Comparison of ENCODE assay signal across 30 cellular contexts in genomic region chr13:75347925-75348324, GRCh38.
"Had no signal": no experiment of that assay in that cellular context is flagged by ENCODE, and none has a peak within 500 bp of the region (broad histone marks: within the 10 kb centered on the region; RNA-seq: fewer than 3 reads in every experiment).

No MANE protein-coding gene starts in this region.

- H3K27ac ChIP-seq: ascending aorta, brain microvascular endothelial cell, gastroesophageal sphincter, pancreas, psoas muscle, sigmoid colon, thyroid gland, upper lobe of left lung, vagina, VCaP had no signal

- H3K4me3 ChIP-seq: ascending aorta, gastroesophageal sphincter, pancreas, psoas muscle, sigmoid colon, smooth muscle cell, stomach, thyroid gland, upper lobe of left lung, vagina had no signal

- H3K9me3 ChIP-seq: ascending aorta, gastroesophageal sphincter, pancreas, psoas muscle, sigmoid colon, stomach, thyroid gland, upper lobe of left lung, vagina had no signal

- H3K27me3 ChIP-seq: ascending aorta, brain microvascular endothelial cell, gastroesophageal sphincter, pancreas, sigmoid colon, stomach, thyroid gland, upper lobe of left lung, vagina had no signal

- H3K4me2 ChIP-seq: smooth muscle cell had no signal

- H3K4me1 ChIP-seq: ascending aorta, gastroesophageal sphincter, pancreas, thyroid gland, upper lobe of left lung, vagina had no signal

- H3K36me3 ChIP-seq: brain microvascular endothelial cell, pancreas, sigmoid colon, thyroid gland had no signal

- DNase-seq: activated CD4-positive, alpha-beta T cell treated with anti-CD3 and anti-CD28 coated beads for 48 hours; activated CD4-positive, alpha-beta T cell treated with anti-CD3 and anti-CD28 coated beads, Interleukin-2, amount 50 U/mL, for 48 hours; activated CD8-positive, alpha-beta memory T cell treated with anti-CD3 and anti-CD28 coated beads for 24 hours; activated effector memory CD4-positive, alpha-beta T cell treated with anti-CD3 and anti-CD28 coated beads, Interleukin-2, amount 50 U/mL, for 16 hours; activated naive CD4-positive, alpha-beta T cell treated with anti-CD3 and anti-CD28 coated beads for 36 hours; activated naive CD8-positive, alpha-beta T cell treated with anti-CD3 and anti-CD28 coated beads, Interleukin-2, amount 10 ng/mL, durations not matched to agents 7 days and 5 days; brain microvascular endothelial cell; central memory CD4-positive, alpha-beta T cell; head of caudate nucleus; hippocampal formation; left colon; midbrain; naive thymus-derived CD4-positive, alpha-beta T cell; pancreas; psoas muscle; sigmoid colon; stimulated activated CD4-positive, alpha-beta T cell treated with anti-CD3 and anti-CD28 coated beads, Interleukin-1b, Interleukin-23, amount 100 ng/mL, for 48 hours; stimulated activated CD4-positive, alpha-beta T cell treated with anti-CD3 and anti-CD28 coated beads, Interleukin-4, amount 100 ng/mL, for 4 hours; stimulated activated CD8-positive, alpha-beta memory T cell treated with anti-CD3 and anti-CD28 coated beads, Interleukin-4, amount 100 ng/mL, for 48 hours; stomach; T-helper 1 cell; thyroid gland; upper lobe of left lung had no signal

- FAIRE-seq: keratinocyte, pancreas, TTC549 had no signal
